8 cellular contexts compared by ENCODE assay signal in genomic region chr19:47608908-47609879, GRCh38. TPM values are rescaled to one million over a fixed set of nuclear protein-coding genes. Genes with fewer than 3 reads are reported as not detected.
DNase-seq lines count a peak whose midpoint lies in the region; ATAC-seq, FAIRE-seq and TF ChIP-seq lines count a peak whose summit lies in the region.

Gene BICRA, plus strand, starts transcription at chr19:47609134. Its CDS starts 64,441 bp downstream, at chr19:47673575.

- H3K9me3 Mint-ChIP-seq in Caco-2 (ENCODE audit: unreplicated experiment) = no peaks in the 10 kb centered on the region

- BruUV-seq in Caco-2 (replicated peaks; lab: Mats Ljungman, UMichigan) = no TSS peak

- H3K36me3 ChIP-seq in Caco-2 (ENCODE audit: control insufficient read depth, insufficient read depth, low read length) (peaks cover 1% of the 10 kb centered on the region; the same call in 1 of the 2 replicates), OCI-LY1 (ENCODE audit: insufficient read depth, low read length) (peaks cover 4% of the 10 kb centered on the region; the same call in 1 of the 2 replicates)

- peak within 1 kb of the TSS; percentile 91 for H3K27ac Mint-ChIP-seq in Caco-2 (ENCODE audit: unreplicated experiment)

- H3K9me3 ChIP-seq in Caco-2 = no peaks in the 10 kb centered on the region
- H3K9me3 ChIP-seq in OCI-LY1 (ENCODE audit: low read length) = no peaks in the 10 kb centered on the region

- ATAC-seq in GM19468 (IDR thresholded peaks at IDR 0.05; ENCODE audit: extremely low read depth, unreplicated experiment) = peak; percentile 9

- peak within 1 kb of the TSS; percentile 37 for H3K27ac ChIP-seq in OCI-LY1 (ENCODE audit: low read depth, low read length, poor library complexity, severe bottlenecking)

- peaks cover 30% of the 10 kb centered on the region for H3K79me2 ChIP-seq in OCI-LY1 (ENCODE audit: insufficient read depth, low read length)

- H3K4me2 ChIP-seq in OCI-LY1 (ENCODE audit: low read length) = peak within 1 kb of the TSS; percentile 84

- no peaks in the 10 kb centered on the region for H3K27me3 Mint-ChIP-seq in Caco-2 (ENCODE audit: insufficient read depth, unreplicated experiment)

- no peaks in the 10 kb centered on the region for H3F3A ChIP-seq in OCI-LY1 (ENCODE audit: insufficient read depth, low read length)

- POLR2A ChIA-PET in Caco-2 (lab: Charles Lee) = interaction anchor here (0.6 to 2.4 kb wide), 6 partner anchors 9 to 1940 kb away, joined by 3 to 30 read pairs (median 12); no protein-coding TSS in a partner anchor

- H3K9me2 ChIP-seq in OCI-LY1 (ENCODE audit: low read depth, low read length) = no peaks in the 10 kb centered on the region

- H3K4me1 Mint-ChIP-seq in Caco-2 (ENCODE audit: low read depth, unreplicated experiment) = peaks cover 11% of the 10 kb centered on the region

- no peak for FAIRE-seq in HTR-8/SVneo (lab: Jason Lieb, UNC)

- peaks cover 31% of the 10 kb centered on the region for H3K36me3 Mint-ChIP-seq in Caco-2 (ENCODE audit: insufficient read depth, unreplicated experiment)

- intact Hi-C loops in Caco-2 (cut with micrococcal nuclease; ENCODE audit: unreplicated experiment) = loop anchor here (1.0 to 2.0 kb wide), 4 partner anchors 9 to 94 kb away; partner anchors contain the start of gene NAPA

- H3K4me1 ChIP-seq in Caco-2 = peaks cover 31% of the 10 kb centered on the region
- peaks cover 29% of the 10 kb centered on the region for H3K4me1 ChIP-seq in OCI-LY1 (ENCODE audit: insufficient read depth, low read length, severe bottlenecking)

- no peak within 1 kb of the TSS for H2AFZ ChIP-seq in OCI-LY1 (ENCODE audit: low read length)

- peak within 1 kb of the TSS; percentile 99 for H3K4me3 ChIP-seq in Caco-2 (ENCODE audit: low read depth, low read length)
- H3K4me3 ChIP-seq in OCI-LY1 (ENCODE audit: low read depth, low read length, poor library complexity, severe bottlenecking) = peak within 1 kb of the TSS; percentile 82

- H3K9ac ChIP-seq in OCI-LY1 (ENCODE audit: low read length) = peak within 1 kb of the TSS; percentile 84

- no peaks in the 10 kb centered on the region; the same call in 1 of the 2 replicates for H4K20me1 ChIP-seq in OCI-LY1 (ENCODE audit: insufficient read depth, low read length)

- DNase-seq in Caco-2 (peak; percentile 85 to 93), HTR-8/SVneo (ENCODE audit: insufficient read length, low spot score) (peak; percentile 87), erythroblast (lab: John Stamatoyannopoulos, UW) (peak; percentile 90 to 94), mucosa of gallbladder (ENCODE audit: low spot score) (peak; percentile 78)
- peak; percentile 87 for DNase-seq in activated T-cell treated with anti-CD3 and anti-CD28 coated beads, Interleukin-2, amount 50 U/mL, for 1 hour
- peak; percentile 47 to 61 for DNase-seq in stimulated activated CD8-positive, alpha-beta memory T cell treated with anti-CD3 and anti-CD28 coated beads, Interleukin-4, amount 100 ng/mL, for 1 hour (ENCODE audit: low read depth in 2 of 2, low spot score in 1 of 2)

- no peaks in the 10 kb centered on the region for H3K27me3 ChIP-seq in Caco-2 (replicated peaks; ENCODE audit: control insufficient read depth, insufficient read depth, low read length)
- no peaks in the 10 kb centered on the region for H3K27me3 ChIP-seq in OCI-LY1 (ENCODE audit: insufficient read depth, low read length)

- no peak for TF ChIP-seq CTCF in Caco-2 (IDR thresholded peaks at IDR 0.05; ENCODE audit: insufficient read depth in 1 of 2, low read depth in 1 of 2, low read length in 1 of 2, severe bottlenecking in 1 of 2, unreplicated experiment in 1 of 2)
- TF ChIP-seq CTCF in OCI-LY1 (IDR thresholded peaks at IDR 0.05; ENCODE audit: low read length) = no peak

- CTCF ChIA-PET in Caco-2 (lab: Charles Lee) = interaction anchor here (0.6 to 1.8 kb wide), 6 partner anchors 15 to 300 kb away, joined by 3 to 10 read pairs (median 4); no protein-coding TSS in a partner anchor

- peak within 1 kb of the TSS; percentile 91 for H3K4me3 Mint-ChIP-seq in Caco-2 (ENCODE audit: unreplicated experiment)

- TF ChIP-seq POLR2A in erythroblast (IDR thresholded peaks at IDR 0.05; ENCODE audit: low read length) = no peak

RNA-seq across cellular contexts. Expression of gene BICRA, which starts in this region (rescaled TPM):
- total RNA-seq in Caco-2 (2022) = 34.3 and 38.8 TPM in 2 replicates
- total RNA-seq in mucosa of gallbladder = 20.9 TPM

Comparison
In these comparisons a context has a peak if more than half of its experiments do, and no peak if none do; other contexts are left out.
1. Peak in every context shown above with its lines: DNase-seq, ATAC-seq, H3K4me3 ChIP-seq and H3K27ac ChIP-seq.